Comparison of ENCODE assay signal across 39 cellular contexts in the genomic region with DNA sequence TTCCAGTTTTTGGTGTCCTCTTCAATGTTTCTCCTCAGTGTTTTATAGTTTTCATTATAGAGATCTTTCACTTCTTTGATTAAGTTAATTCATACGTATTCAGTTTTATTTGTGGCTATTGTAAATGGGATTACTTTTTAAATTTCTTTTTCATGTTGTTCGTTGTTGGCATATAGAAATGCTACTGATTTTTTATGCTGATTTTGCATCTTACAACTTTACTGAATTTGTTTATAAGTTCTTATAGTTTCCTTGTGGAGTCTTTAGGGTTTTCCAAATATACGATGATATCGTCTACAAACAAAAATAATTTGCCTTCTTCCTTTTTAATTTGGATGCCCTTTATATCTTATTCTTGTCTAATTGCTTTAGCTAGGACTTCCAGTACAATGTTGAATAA. TPM values are rescaled to one million over a fixed set of nuclear protein-coding genes. Genes with fewer than 3 reads are reported as not detected.
"Had no signal": no experiment of that assay in that cellular context is flagged by ENCODE, and none has a peak within 500 bp of the region (broad histone marks: within the 10 kb centered on the region; RNA-seq: fewer than 3 reads in every experiment).

No MANE protein-coding gene starts in this region.

- H3K27ac ChIP-seq: adrenal gland, cardiac muscle cell, VCaP had no signal

- H3K4me3 Mint-ChIP-seq: activated B cell treated with CpG ODN at 0.5 μM for 24 hours; activated CD4-positive, alpha-beta memory T cell treated with anti-CD3 and anti-CD28 coated beads for 36 hours; activated CD4-positive, alpha-beta T cell treated with anti-CD3 and anti-CD28 coated beads, Interleukin-2, amount 10 ng/mL, durations not matched to agents 24 days and 14 days; activated CD8-positive, alpha-beta T cell treated with anti-CD3 and anti-CD28 coated beads for 36 hours; activated naive CD4-positive, alpha-beta T cell treated with anti-CD3 and anti-CD28 coated beads for 36 hours; activated naive CD8-positive, alpha-beta T cell treated with anti-CD3 and anti-CD28 coated beads for 36 hours; activated T-cell treated with anti-CD3 and anti-CD28 coated beads, Interleukin-2, amount 50 U/mL, for 4 hours; activated T-cell treated with anti-CD3 and anti-CD28 coated beads, Interleukin-2, amount 50 U/mL, for 72 hours; activated T-helper 1 cell treated with anti-CD3 and anti-CD28 coated beads, Interleukin-12 subunit alpha, Interleukin-12 subunit beta, Interleukin-2, Interleukin-4 antibody, amounts not matched to agents 30 ng/mL and 10 ng/mL and 1 ng/mL, durations not matched to agents 14 hours and 24 hours and 36 hours; activated T-helper 17 cell treated with anti-CD3 and anti-CD28 coated beads, Interleukin-2, amount 50 U/mL, for 72 hours; brain; central memory CD8-positive, alpha-beta T cell; T-helper 1 cell treated with Interleukin-12 subunit alpha and Interleukin-12 subunit beta and Interleukin-4 antibody, amounts not matched to agents 30 μg/mL and 1 μg/mL, for 36 hours; T-helper 2 cell treated with Interferon-gamma antibody and Interleukin-4, amounts not matched to agents 5 μg/mL and 100 μg/mL, for 36 hours had no signal

- H3K27me3 ChIP-seq: adrenal gland, cardiac muscle cell had no signal

- H3K27ac Mint-ChIP-seq: activated B cell treated with CpG ODN at 0.5 μM for 24 hours; activated CD4-positive, alpha-beta memory T cell treated with anti-CD3 and anti-CD28 coated beads for 36 hours; activated CD4-positive, alpha-beta T cell treated with anti-CD3 and anti-CD28 coated beads, Interleukin-2, amount 10 ng/mL, durations not matched to agents 24 days and 14 days; activated CD8-positive, alpha-beta T cell treated with anti-CD3 and anti-CD28 coated beads for 36 hours; activated naive CD4-positive, alpha-beta T cell treated with anti-CD3 and anti-CD28 coated beads for 36 hours; activated naive CD4-positive, alpha-beta T cell treated with anti-CD3 and anti-CD28 coated beads, Interleukin-2, amount 50 U/mL, for 72 hours; activated naive CD8-positive, alpha-beta T cell treated with anti-CD3 and anti-CD28 coated beads for 36 hours; activated T-cell treated with anti-CD3 and anti-CD28 coated beads, Interleukin-2, amount 50 U/mL, for 72 hours; activated T-helper 1 cell treated with anti-CD3 and anti-CD28 coated beads, Interleukin-12 subunit alpha, Interleukin-12 subunit beta, Interleukin-2, Interleukin-4 antibody, amounts not matched to agents 30 ng/mL and 10 ng/mL and 1 ng/mL, durations not matched to agents 14 hours and 24 hours and 36 hours; activated T-helper 17 cell treated with anti-CD3 and anti-CD28 coated beads, Interleukin-2, amount 50 U/mL, for 72 hours; brain; T-helper 1 cell treated with Interleukin-12 subunit alpha and Interleukin-12 subunit beta and Interleukin-4 antibody, amounts not matched to agents 30 μg/mL and 1 μg/mL, for 36 hours; T-helper 2 cell treated with Interferon-gamma antibody and Interleukin-4, amounts not matched to agents 5 μg/mL and 100 μg/mL, for 36 hours had no signal

- H3K36me3 Mint-ChIP-seq: activated CD4-positive, alpha-beta memory T cell treated with anti-CD3 and anti-CD28 coated beads for 36 hours; activated naive CD4-positive, alpha-beta T cell treated with anti-CD3 and anti-CD28 coated beads, Interleukin-2, amount 50 U/mL, for 72 hours; activated naive CD8-positive, alpha-beta T cell treated with anti-CD3 and anti-CD28 coated beads for 36 hours had no signal

- FAIRE-seq: bronchial epithelial cell, TTC549 had no signal

- H3K36me3 ChIP-seq: adrenal gland, cardiac muscle cell had no signal

- H3K4me1 Mint-ChIP-seq: activated B cell treated with CpG ODN at 0.5 μM for 24 hours; central memory CD8-positive, alpha-beta T cell had no signal

- H3K9me3 ChIP-seq: adrenal gland had no signal

- H3K4me3 ChIP-seq: adrenal gland, cardiac muscle cell had no signal

- DNase-seq: activated B cell treated with CpG ODN at 0.5 μM for 24 hours; activated CD4-positive, alpha-beta memory T cell treated with anti-CD3 and anti-CD28 coated beads for 36 hours; activated CD4-positive, alpha-beta T cell treated with anti-CD3 and anti-CD28 coated beads for 4 hours; activated CD4-positive, alpha-beta T cell treated with anti-CD3 and anti-CD28 coated beads, Interleukin-2, amount 10 ng/mL, durations not matched to agents 24 days and 14 days; activated CD4-positive, alpha-beta T cell treated with anti-CD3 and anti-CD28 coated beads, Interleukin-2, amount 50 U/mL, for 1 hour; activated CD4-positive, alpha-beta T cell treated with anti-CD3 and anti-CD28 coated beads, Interleukin-2, amount 50 U/mL, for 4 hours; activated CD4-positive, CD25-positive, alpha-beta regulatory T cell treated with anti-CD3 and anti-CD28 coated beads, Interleukin-2, amount 50 U/mL, for 72 hours; activated CD8-positive, alpha-beta memory T cell treated with anti-CD3 and anti-CD28 coated beads, Interleukin-2, amount 50 U/mL, for 4 hours; activated CD8-positive, alpha-beta T cell treated with anti-CD3 and anti-CD28 coated beads for 36 hours; activated effector memory CD4-positive, alpha-beta T cell treated with anti-CD3 and anti-CD28 coated beads, Interleukin-2, amount 50 U/mL, for 16 hours; activated gamma-delta T cell treated with Interleukin-2 at 50 U/mL for 16 hours; activated naive CD4-positive, alpha-beta T cell; activated naive CD4-positive, alpha-beta T cell treated with anti-CD3 and anti-CD28 coated beads for 36 hours; activated naive CD4-positive, alpha-beta T cell treated with anti-CD3 and anti-CD28 coated beads, Interleukin-2, amount 50 U/mL, for 16 hours; activated naive CD8-positive, alpha-beta T cell treated with anti-CD3 and anti-CD28 coated beads for 36 hours; activated T-cell treated with anti-CD3 and anti-CD28 coated beads for 4 hours; activated T-cell treated with anti-CD3 and anti-CD28 coated beads, Interleukin-2, amount 50 U/mL, for 1 hour; activated T-cell treated with anti-CD3 and anti-CD28 coated beads, Interleukin-2, amount 50 U/mL, for 4 hours; activated T-cell treated with anti-CD3 and anti-CD28 coated beads, Interleukin-2, amount 50 U/mL, for 72 hours; adrenal gland; amniotic stem cell; aorta; caudate nucleus; cerebellar nuclear complex; T-helper 2 cell; T-helper 9 cell had no signal

- ATAC-seq: activated CD8-positive, alpha-beta T cell treated with anti-CD3 and anti-CD28 coated beads for 36 hours; activated naive CD4-positive, alpha-beta T cell treated with anti-CD3 and anti-CD28 coated beads, Interleukin-2, amount 50 U/mL, for 72 hours; activated T-cell treated with anti-CD3 and anti-CD28 coated beads, Interleukin-2, amount 50 U/mL, for 4 hours; activated T-cell treated with anti-CD3 and anti-CD28 coated beads, Interleukin-2, amount 50 U/mL, for 72 hours; activated T-helper 17 cell treated with anti-CD3 and anti-CD28 coated beads, Interleukin-2, amount 50 U/mL, for 72 hours had no signal

- H3K9me3 Mint-ChIP-seq: activated CD4-positive, alpha-beta memory T cell treated with anti-CD3 and anti-CD28 coated beads for 36 hours; activated CD4-positive, alpha-beta T cell treated with anti-CD3 and anti-CD28 coated beads, Interleukin-2, amount 10 ng/mL, durations not matched to agents 24 days and 14 days; activated T-cell treated with anti-CD3 and anti-CD28 coated beads, Interleukin-2, amount 50 U/mL, for 72 hours; activated T-helper 1 cell treated with anti-CD3 and anti-CD28 coated beads, Interleukin-12 subunit alpha, Interleukin-12 subunit beta, Interleukin-2, Interleukin-4 antibody, amounts not matched to agents 30 ng/mL and 10 ng/mL and 1 ng/mL, durations not matched to agents 14 hours and 24 hours and 36 hours; activated T-helper 17 cell treated with anti-CD3 and anti-CD28 coated beads, Interleukin-2, amount 50 U/mL, for 72 hours; central memory CD8-positive, alpha-beta T cell; T-helper 1 cell treated with Interleukin-12 subunit alpha and Interleukin-12 subunit beta and Interleukin-4 antibody, amounts not matched to agents 30 μg/mL and 1 μg/mL, for 36 hours; T-helper 2 cell treated with Interferon-gamma antibody and Interleukin-4, amounts not matched to agents 5 μg/mL and 100 μg/mL, for 36 hours had no signal

RNA-seq across cellular contexts. Expression of a gene that starts 9.7 kb away (rescaled TPM):
- total RNA-seq: activated B cell treated with CpG ODN at 0.5 μM for 24 hours; activated CD4-positive, alpha-beta memory T cell treated with anti-CD3 and anti-CD28 coated beads for 36 hours; activated CD4-positive, alpha-beta T cell treated with anti-CD3 and anti-CD28 coated beads, Interleukin-2, amount 10 ng/mL, durations not matched to agents 24 days and 14 days; activated CD8-positive, alpha-beta memory T cell treated with anti-CD3 and anti-CD28 coated beads for 36 hours; activated CD8-positive, alpha-beta T cell treated with anti-CD3 and anti-CD28 coated beads for 36 hours; activated naive CD4-positive, alpha-beta T cell treated with anti-CD3 and anti-CD28 coated beads for 36 hours; activated naive CD4-positive, alpha-beta T cell treated with anti-CD3 and anti-CD28 coated beads, Interleukin-2, amount 50 U/mL, for 72 hours; activated naive CD8-positive, alpha-beta T cell treated with anti-CD3 and anti-CD28 coated beads for 36 hours; activated T-cell treated with anti-CD3 and anti-CD28 coated beads, Interleukin-2, amount 50 U/mL, for 4 hours; activated T-helper 1 cell treated with anti-CD3 and anti-CD28 coated beads, Interleukin-12 subunit alpha, Interleukin-12 subunit beta, Interleukin-2, Interleukin-4 antibody, amounts not matched to agents 30 ng/mL and 10 ng/mL and 1 ng/mL, durations not matched to agents 14 hours and 24 hours and 36 hours; activated T-helper 17 cell treated with anti-CD3 and anti-CD28 coated beads, Interleukin-2, amount 50 U/mL, for 72 hours; adrenal gland; chondrocyte had no signal
- polyA plus RNA-seq: adrenal gland had no signal

RNA-seq across cellular contexts. Expression of a gene that starts 13.5 kb away (rescaled TPM):
- total RNA-seq: chondrocyte had no signal
